Comparison of ENCODE assay signal across 8 cellular contexts in genomic region chr19:37312537-37313334, GRCh38. TPM values are rescaled to one million over a fixed set of nuclear protein-coding genes. Genes with fewer than 3 reads are reported as not detected.
DNase-seq lines count a peak whose midpoint lies in the region; ATAC-seq and TF ChIP-seq lines count a peak whose summit lies in the region.
"Not testable (repeated sequence)": the region's sequence is repeated elsewhere in the genome, so short reads cannot be mapped to it uniquely, and the experiment has no call there.

No MANE protein-coding gene starts in this region.

- TF ChIP-seq POLR2A in transverse colon (IDR thresholded peaks at IDR 0.05), result not testable (repeated sequence)

- ATAC-seq in activated CD4-positive, CD25-positive, alpha-beta regulatory T cell treated with anti-CD3 and anti-CD28 coated beads, Interleukin-2, amount 50 U/mL, for 24 hours, result peak; percentile 56 to 62
- ATAC-seq in lung (ENCODE audit: insufficient read depth, low FRiP score), result peak; percentile 67
- peak; percentile 84 for ATAC-seq in sciatic nerve

- H3K27ac ChIP-seq in ascending aorta (peak overlapping the region; percentile 50 to 70), lung (ENCODE audit: low read depth in 1 of 2, low read length in 1 of 2) (peak overlapping the region; percentile 43 to 60), transverse colon (peak overlapping the region; percentile 53 to 73 (median 64))

- H3K36me3 ChIP-seq in ascending aorta; lung (ENCODE audit: control insufficient read depth in 2 of 2, insufficient read depth in 2 of 2, low read length in 2 of 2); transverse colon: not testable (repeated sequence)

- intact Hi-C loops in ascending aorta (cut with DNase I), result loop anchor here (10.0 kb wide), 7 partner anchors 98 to 1098 kb away; partner anchors contain the start of genes ZNF146, ZNF383, ZNF420 and ZNF565
- intact Hi-C loops in sciatic nerve (cut with DNase I); transverse colon (cut with DNase I; ENCODE audit: low total_unique reads): not testable (repeated sequence)

- H3K9me3 ChIP-seq in ascending aorta, transverse colon: not testable (repeated sequence)
- peaks cover 0 to 14% of the 10 kb centered on the region in 2 donors for H3K9me3 ChIP-seq in lung (ENCODE audit: control insufficient read depth in 2 of 2, insufficient read depth in 1 of 2, low read length in 1 of 2)

- DNase-seq in G401 (ENCODE audit: low spot score) (peak; percentile 72), NCI-H345 treated with DMSO at 0.1 percent for 48 hours (lab: John Stamatoyannopoulos, UW; ENCODE audit: unreplicated experiment) (peak; percentile 49), ascending aorta (ENCODE audit: low spot score in 2 of 2) (peak; percentile 16 to 78), fibroblast of peridontal ligament (ENCODE audit: extremely low read depth) (peak; percentile 37), sciatic nerve (ENCODE audit: low spot score) (peak; percentile 67), transverse colon (peak; percentile 56)
- DNase-seq in lung (ENCODE audit: low spot score), result not testable (repeated sequence)

- not testable (repeated sequence) for H3K27me3 ChIP-seq in ascending aorta; lung (ENCODE audit: control insufficient read depth, insufficient read depth); transverse colon

- TF ChIP-seq CTCF in ascending aorta (IDR thresholded peaks at IDR 0.05); lung (IDR thresholded peaks at IDR 0.05; ENCODE audit: control extremely low read depth, extremely low read depth); transverse colon (IDR thresholded peaks at IDR 0.05): not testable (repeated sequence)

- in situ Hi-C loops in G401 (cut with HindIII; ENCODE audit: low sequenced_read_pairs); transverse colon (cut with MboI; ENCODE audit: low pct_ligation_motif_present in 1 of 4, low pct_unique_long_range_greater_than_20kb in 1 of 4, low sequenced_read_pairs in 3 of 4): not testable (repeated sequence)

- H3K4me3 ChIP-seq in ascending aorta, result peak overlapping the region; percentile 36 to 61
- peak overlapping the region; percentile 27 for H3K4me3 ChIP-seq in lung
- peak overlapping the region in 3 of 4 donors; percentile 26 to 52 (median 34) for H3K4me3 ChIP-seq in transverse colon

- not testable (repeated sequence) for TF ChIP-seq EP300 in transverse colon (IDR thresholded peaks at IDR 0.05; ENCODE audit: low read depth)

- H3K4me1 ChIP-seq in ascending aorta; lung (ENCODE audit: control insufficient read depth in 2 of 2, insufficient read depth in 2 of 2, low read length in 2 of 2): not testable (repeated sequence)
- peaks cover 0 to 17% (median 8%) of the 10 kb centered on the region in 4 donors for H3K4me1 ChIP-seq in transverse colon

- WGBS in lung, 2 donors, result 6% methylated on average over 32 to 36 of the region's 37 CpGs
- WGBS in transverse colon (ENCODE audit: low coverage in 1 of 2), 2 donors, result 8 to 11% methylated on average over 9 to 35 of the region's 37 CpGs

RNA-seq across cellular contexts. Expression of gene ZNF527, which starts 58.2 kb away (rescaled TPM):
- total RNA-seq in G401 (2014; rRNA removed; shearing (Covaris generic)), result 1.9 and 8.8 TPM in 2 replicates
- total RNA-seq in ascending aorta, result 0.32 TPM
- total RNA-seq in lung, result 1 to 10 TPM; 4.8 to 9.2 TPM
- polyA plus RNA-seq in lung, result 1 to 10 TPM; 1.8 to 2.1 TPM
- total RNA-seq in sciatic nerve, result 9.3 TPM
- 10 to 100 TPM in 1 of 4 donors, 1 to 10 TPM in 3; 3.4 to 29.9 (median 7.1) TPM for total RNA-seq in transverse colon
